20 cellular contexts compared by ENCODE assay signal in the genomic region with DNA sequence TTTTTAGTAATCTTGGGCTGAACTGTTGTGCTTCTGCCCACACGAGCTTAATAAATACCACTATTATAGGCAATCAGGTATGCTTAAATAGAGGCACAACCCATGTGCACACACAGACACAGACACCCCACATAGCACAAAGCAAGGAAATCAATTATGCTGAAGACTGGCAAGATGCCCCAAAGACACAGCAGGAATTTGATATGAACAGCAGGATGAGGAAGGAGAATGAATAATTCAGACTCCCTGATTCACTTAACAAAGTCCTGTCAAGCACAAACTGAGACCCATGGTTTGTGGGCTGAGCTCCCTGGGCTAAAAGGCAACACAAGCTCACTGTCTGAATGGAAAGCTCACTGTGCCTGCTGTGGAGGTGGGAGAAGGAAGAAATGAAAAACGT. TPM values are rescaled to one million over a fixed set of nuclear protein-coding genes. Genes with fewer than 3 reads are reported as not detected.
DNase-seq lines count a peak whose midpoint lies in the region; ATAC-seq, FAIRE-seq and TF ChIP-seq lines count a peak whose summit lies in the region.
"Had no signal": no experiment of that assay in that cellular context is flagged by ENCODE, and none has a peak within 500 bp of the region (broad histone marks: within the 10 kb centered on the region; RNA-seq: fewer than 3 reads in every experiment).

No MANE protein-coding gene starts in this region.

- H3K4me2 ChIP-seq in H1 (ENCODE audit: insufficient read depth in 1 of 2, low read depth in 2 of 2, low read length in 2 of 2) (no peak overlapping the region), neural cell (ENCODE audit: low read length) (peak overlapping the region; percentile 28)

- H3K9me3 ChIP-seq in H1 (ENCODE audit: insufficient read depth in 2 of 2, low read depth in 1 of 2, low read length in 1 of 2) (no peaks in the 10 kb centered on the region), neural cell (ENCODE audit: low read length) (no peaks in the 10 kb centered on the region)
- H3K9me3 ChIP-seq: breast epithelium, gastrocnemius medialis had no signal

- no peaks in the 10 kb centered on the region for H3K27me3 ChIP-seq in H1 (replicated peaks in 1 of 4; ENCODE audit: control insufficient read depth in 3 of 4, extremely low read depth in 1 of 4, insufficient read depth in 3 of 4, low read length in 3 of 4)
- no peaks in the 10 kb centered on the region for H3K27me3 ChIP-seq in neural cell (ENCODE audit: insufficient read depth, low read depth, low read length)
- H3K27me3 ChIP-seq: breast epithelium, gastrocnemius medialis had no signal

- TF ChIP-seq POLR2A in H1 (IDR thresholded peaks at IDR 0.05; ENCODE audit: control extremely low read depth in 1 of 2, low read depth in 2 of 2, low read length in 2 of 2): no peak

- 71% methylated on average over 2 of the region's 2 CpGs; no CpG with 5 or more reads in 1 of the 2 experiments for WGBS in H1 (ENCODE audit: extremely low coverage in 1 of 2, insufficient coverage in 1 of 2, insufficient read length in 1 of 2, insufficient replicate concordance in 2 of 2, low coverage in 1 of 2, low lambda C conversion rate in 2 of 2, missing lambda C conversion rate in 1 of 2), 2 experiments

- H4K91ac ChIP-seq in H1 (replicated peaks; ENCODE audit: insufficient read length, low read length): no peak overlapping the region

- H2BK20ac ChIP-seq in H1 (ENCODE audit: low read length): no peak overlapping the region

- ATAC-seq in HG03457 (IDR thresholded peaks at IDR 0.05; ENCODE audit: unreplicated experiment) (no peak), HG03175 (IDR thresholded peaks at IDR 0.05; ENCODE audit: unreplicated experiment) (no peak)
- ATAC-seq: effector memory CD8-positive, alpha-beta T cell; gastrocnemius medialis had no signal

- H2AK5ac ChIP-seq in H1 (ENCODE audit: low read depth, low read length): no peak overlapping the region

- no peak overlapping the region for H3K56ac ChIP-seq in H1 (replicated peaks; ENCODE audit: insufficient read length, low read depth, low read length)

- H3K23me2 ChIP-seq in H1 (ENCODE audit: low read depth, low read length): no peaks in the 10 kb centered on the region

- H2BK120ac ChIP-seq in H1 (replicated peaks; ENCODE audit: low read depth, low read length): no peak overlapping the region

- H3K36me3 ChIP-seq in H1 (ENCODE audit: control insufficient read depth in 2 of 4, insufficient read depth in 4 of 4, low read length in 3 of 4) (no peaks in the 10 kb centered on the region), neural cell (ENCODE audit: insufficient read depth, low read length) (no peaks in the 10 kb centered on the region)
- H3K36me3 ChIP-seq: breast epithelium, gastrocnemius medialis had no signal

- H3K9ac ChIP-seq in H1 (replicated peaks in 1 of 4; ENCODE audit: extremely low read depth in 1 of 4, low read depth in 3 of 4, low read length in 3 of 4): no peak overlapping the region
- no peak overlapping the region for H3K9ac ChIP-seq in neural cell (ENCODE audit: low read length)

- no peak overlapping the region for H3K4me3 ChIP-seq in H1 (ENCODE audit: extremely low read depth in 1 of 4, insufficient read depth in 2 of 4, low read depth in 3 of 4, low read length in 4 of 4)
- H3K4me3 ChIP-seq in neural cell (ENCODE audit: low read length): peak overlapping the region; percentile 42
- H3K4me3 ChIP-seq: breast epithelium, gastrocnemius medialis had no signal

- H4K8ac ChIP-seq in H1 (ENCODE audit: extremely low read depth, insufficient read depth, low read length): no peak overlapping the region

- DNase-seq in DMS 273 treated with DMSO at 0.1 percent for 48 hours (lab: John Stamatoyannopoulos, UW) (peak; percentile 35), NCI-H69 (lab: John Stamatoyannopoulos, UW) (peak; percentile 90), H1 (ENCODE audit: low read depth in 1 of 2, low spot score in 2 of 2) (no peak), cerebellar nuclear complex (lab: John Stamatoyannopoulos, UW) (no peak), GF-D8 (lab: John Stamatoyannopoulos, UW) (no peak)
- DNase-seq: activated CD4-positive, CD25-positive, alpha-beta regulatory T cell; activated gamma-delta T cell; CD8-positive, alpha-beta memory T cell; effector memory CD8-positive, alpha-beta T cell; gastrocnemius medialis; NCI-H82; occipital lobe; stimulated activated CD4-positive, alpha-beta T cell treated with anti-CD3 and anti-CD28 coated beads, Interleukin-12 subunit alpha, Interleukin-12 subunit beta, amount 100 ng/mL, for 4 hours; T-helper 1 cell had no signal

- 0 out of 2 replicates have a peak overlapping the region, but pooled peaks have one; percentile 32 for H3K27ac ChIP-seq in H1 (ENCODE audit: low read depth, low read length)
- peak overlapping the region; percentile 32 for H3K27ac ChIP-seq in neural cell (ENCODE audit: low read length)
- H3K27ac ChIP-seq: gastrocnemius medialis had no signal

- CTCF ChIA-PET in H1 (lab: Charles Lee; ENCODE audit: partially characterized antibody): interaction anchor here (0.6 to 1.2 kb wide), 4 partner anchors 15 to 627 kb away, joined by 3 read pairs; no protein-coding TSS in a partner anchor

- H3K14ac ChIP-seq in H1 (ENCODE audit: insufficient read length): no peak overlapping the region

- peak; percentile 69 for FAIRE-seq in H1 (lab: Jason Lieb, UNC)
- FAIRE-seq: GM12892, urothelium cell line had no signal

- TF ChIP-seq EP300 in H1 (IDR thresholded peaks at IDR 0.05; ENCODE audit: borderline replicate concordance in 1 of 2, low read depth in 2 of 2, low read length in 2 of 2): no peak
- TF ChIP-seq EP300 in neural cell (conservative IDR thresholded peaks at IDR 0.05; ENCODE audit: poor library complexity, severe bottlenecking): no peak

- no peak overlapping the region for H2BK5ac ChIP-seq in H1 (ENCODE audit: low read depth, low read length)

- H2BK15ac ChIP-seq in H1 (ENCODE audit: low read length): no peak overlapping the region

- no peak for TF ChIP-seq RAD21 in H1 (IDR thresholded peaks at IDR 0.05 in 1 of 2, conservative IDR thresholded peaks at IDR 0.05 in 1 of 2; ENCODE audit: low read depth in 2 of 2, low read length in 2 of 2)
- TF ChIP-seq RAD21 in neural cell (conservative IDR thresholded peaks at IDR 0.05): peak; percentile 13

- H2AFZ ChIP-seq in H1 (ENCODE audit: low read length) (no peak overlapping the region), neural cell (ENCODE audit: low read depth, low read length) (no peak overlapping the region)

- no peak overlapping the region for H4K5ac ChIP-seq in H1 (ENCODE audit: insufficient read length, low read depth, low read length)

- H3F3A ChIP-seq in neural cell (ENCODE audit: insufficient read depth, low read length, poor library complexity, severe bottlenecking): no peaks in the 10 kb centered on the region

- TF ChIP-seq CTCF in H1 (IDR thresholded peaks at IDR 0.05; ENCODE audit: control extremely low read depth in 1 of 3, insufficient read depth in 1 of 3, low read depth in 1 of 3, low read length in 3 of 3) (no peak), neural cell (IDR thresholded peaks at IDR 0.05; ENCODE audit: poor library complexity, severe bottlenecking) (no peak)

- H3K18ac ChIP-seq in H1 (ENCODE audit: extremely low read depth, low read length): no peak overlapping the region

- H2BK12ac ChIP-seq in H1 (ENCODE audit: low read depth, low read length): no peak overlapping the region

- no peaks in the 10 kb centered on the region for H3K9me2 ChIP-seq in neural cell (ENCODE audit: insufficient read depth, low read length)

- H3K23ac ChIP-seq in H1 (ENCODE audit: insufficient read length): no peak overlapping the region

- POLR2A ChIA-PET in H1 (lab: Charles Lee; ENCODE audit: partially characterized antibody): no interaction called here

- peaks cover 0 to 82% of the 10 kb centered on the region in 2 experiments; a peak in 2 of 4 replicates for H3K79me2 ChIP-seq in H1 (ENCODE audit: control insufficient read depth in 1 of 2, insufficient read depth in 2 of 2, low read length in 2 of 2)
- no peaks in the 10 kb centered on the region for H3K79me2 ChIP-seq in neural cell (replicated peaks; ENCODE audit: insufficient read depth, low read length)

- peaks cover 0 to 12% (median 2%) of the 10 kb centered on the region in 4 experiments; a peak in 3 of 7 replicates for H3K4me1 ChIP-seq in H1 (replicated peaks in 1 of 4; ENCODE audit: control insufficient read depth in 3 of 4, insufficient read depth in 4 of 4, low read length in 3 of 4)
- H3K4me1 ChIP-seq: breast epithelium had no signal

- H4K20me1 ChIP-seq in H1 (replicated peaks in 1 of 2; ENCODE audit: control insufficient read depth in 1 of 2, insufficient read depth in 2 of 2, low read length in 2 of 2) (peaks cover 5 to 13% of the 10 kb centered on the region in 2 experiments), neural cell (ENCODE audit: insufficient read depth) (no peaks in the 10 kb centered on the region)

- peaks cover 3% of the 10 kb centered on the region; the same call in 1 of the 2 replicates for H3K79me1 ChIP-seq in H1 (ENCODE audit: low read depth, low read length)

- H3K4ac ChIP-seq in H1 (replicated peaks; ENCODE audit: insufficient read length, low read depth, low read length): no peak overlapping the region

TF ChIP-seq in H1, 55 proteins besides CTCF, POLR2A, EP300 and RAD21 (continues in another document):
- no peak for TF ChIP-seq EGR1 (IDR thresholded peaks at IDR 0.05; ENCODE audit: borderline replicate concordance, low read depth, low read length)
- TF ChIP-seq TBP (IDR thresholded peaks at IDR 0.05; ENCODE audit: low read depth, low read length): no peak
- no peak for TF ChIP-seq CBX8 (IDR thresholded peaks at IDR 0.05; ENCODE audit: borderline replicate concordance, low read depth, low read length)
- TF ChIP-seq CREB1 (IDR thresholded peaks at IDR 0.05): no peak

RNA-seq across cellular contexts. Expression of a gene that starts 42.5 kb away (rescaled TPM):
- 108 and 121 TPM in 2 replicates for total RNA-seq in H1 (2021; fragmentation: NEBNext Ultra II Directional; extraction: Animal tissue kit (Norgen Biotek cat#: 25700))
- polyA plus RNA-seq in H1 (2011; rRNA removed) (122 and 138 TPM in 2 replicates), neural cell (529 and 585 TPM in 2 replicates)
- polyA plus RNA-seq in H1 (2011; cell fraction: cytosol; rRNA removed): 125 TPM
- 169 TPM for polyA plus RNA-seq in H1 (2011; cell fraction: nucleus; rRNA removed)
- polyA plus RNA-seq in H1 (2012, experiment 1 of 2): 66.5 to 88.5 TPM (median 83.3 TPM) in 4 replicates
- 21.5 TPM for polyA plus RNA-seq in H1 (2012, experiment 2 of 2)
- polyA plus RNA-seq in H1 (2013, experiment 1 of 2): 74.2 TPM
- 74.1 TPM for polyA plus RNA-seq in H1 (2013, experiment 2 of 2)
- 181 and 254 TPM in 2 replicates for polyA minus RNA-seq in H1 (2011; rRNA and poly(A)+ RNA removed)
- polyA minus RNA-seq in H1 (2011; cell fraction: cytosol; rRNA and poly(A)+ RNA removed): 83.7 TPM
- 129 TPM for polyA minus RNA-seq in H1 (2011; cell fraction: nucleus; rRNA and poly(A)+ RNA removed)
- 1,037 and 1,086 TPM in 2 replicates for polyA minus RNA-seq in neural cell

Comparison
In these comparisons a context has a peak if more than half of its experiments do, and no peak if none do; other contexts are left out.
1. DNase-seq: peak in DMS 273 treated with DMSO at 0.1 percent for 48 hours (single experiment) and NCI-H69 (single experiment); none in H1 (0 of 2), cerebellar nuclear complex (0 of 2) and GF-D8 (single experiment).